ENCODE assay signal across 13 cellular contexts in genomic region chr3:188607810-188608209, GRCh38.
"Had no signal": no experiment of that assay in that cellular context is flagged by ENCODE, and none has a peak within 500 bp of the region (broad histone marks: within the 10 kb centered on the region; RNA-seq: fewer than 3 reads in every experiment).

No MANE protein-coding gene starts in this region.

- ATAC-seq: esophagus mucosa; left cardiac atrium; lower lobe of right lung; right cardiac atrium; stimulated activated effector memory CD8-positive, alpha-beta T cell treated with anti-CD3 and anti-CD28 coated beads, Interleukin-12 subunit alpha, Interleukin-12 subunit beta, amount 100 ng/mL, for 72 hours had no signal

- H3K36me3 ChIP-seq: WERI-Rb-1 had no signal

- H3K4me1 ChIP-seq: lower lobe of right lung had no signal

- H3K27ac ChIP-seq: dorsolateral prefrontal cortex, lower lobe of right lung, WERI-Rb-1 had no signal

- DNase-seq: activated CD4-positive, alpha-beta T cell treated with anti-CD3 and anti-CD28 coated beads, Interleukin-2, amount 10 ng/mL, durations not matched to agents 24 days and 14 days; activated effector memory CD4-positive, alpha-beta T cell treated with Interleukin-2 at 50 U/mL for 16 hours; activated T-cell treated with anti-CD3 and anti-CD28 coated beads, Interleukin-2, amount 50 U/mL, for 1 hour; amniotic stem cell; dorsolateral prefrontal cortex; left cardiac atrium; lower lobe of right lung; midbrain; right cardiac atrium; trophoblast cell; WERI-Rb-1 had no signal

- H3K27me3 ChIP-seq: dorsolateral prefrontal cortex had no signal

- H3K4me3 ChIP-seq: dorsolateral prefrontal cortex, lower lobe of right lung had no signal
